Comparison of ENCODE assay signal across 1 cellular context in the genomic region with DNA sequence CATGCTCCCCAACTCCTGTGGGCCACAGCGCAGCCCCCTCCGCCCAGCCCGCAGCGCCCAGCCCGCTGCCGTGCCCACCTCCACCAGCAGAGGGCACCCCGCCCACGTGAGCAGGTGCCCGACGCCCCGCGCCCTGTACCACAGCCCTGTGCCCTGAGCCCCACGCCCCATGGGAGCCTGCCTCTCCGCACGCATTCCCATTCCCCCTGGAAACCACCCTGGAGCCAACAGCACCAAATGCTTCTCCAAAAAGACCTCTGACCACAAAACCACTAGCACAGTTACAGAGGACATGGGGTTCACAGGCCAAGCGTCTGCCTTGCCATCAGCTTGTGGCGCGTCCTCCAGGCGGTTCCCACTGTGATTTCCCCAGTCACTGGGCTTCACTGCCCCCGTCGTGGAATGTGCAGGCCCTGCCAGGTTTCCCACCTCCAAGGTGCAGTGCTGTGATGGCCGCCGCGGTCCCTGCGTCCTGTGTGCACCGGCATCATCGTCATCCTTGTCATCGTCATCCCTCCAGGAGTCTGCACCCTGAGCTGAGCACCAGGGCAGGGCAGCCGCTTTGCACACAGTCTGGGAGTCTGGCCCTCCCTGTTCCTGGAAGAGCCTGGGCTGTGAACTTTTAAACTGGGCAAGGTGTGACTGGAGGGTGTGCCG.
TF ChIP-seq lines count a peak whose summit lies in the region.

No MANE protein-coding gene starts in this region.

TF ChIP-seq in HepG2, 621 proteins besides CTCF, POLR2A, EP300 and RAD21 (continued from another document):
- TF ChIP-seq, protein P1, sequence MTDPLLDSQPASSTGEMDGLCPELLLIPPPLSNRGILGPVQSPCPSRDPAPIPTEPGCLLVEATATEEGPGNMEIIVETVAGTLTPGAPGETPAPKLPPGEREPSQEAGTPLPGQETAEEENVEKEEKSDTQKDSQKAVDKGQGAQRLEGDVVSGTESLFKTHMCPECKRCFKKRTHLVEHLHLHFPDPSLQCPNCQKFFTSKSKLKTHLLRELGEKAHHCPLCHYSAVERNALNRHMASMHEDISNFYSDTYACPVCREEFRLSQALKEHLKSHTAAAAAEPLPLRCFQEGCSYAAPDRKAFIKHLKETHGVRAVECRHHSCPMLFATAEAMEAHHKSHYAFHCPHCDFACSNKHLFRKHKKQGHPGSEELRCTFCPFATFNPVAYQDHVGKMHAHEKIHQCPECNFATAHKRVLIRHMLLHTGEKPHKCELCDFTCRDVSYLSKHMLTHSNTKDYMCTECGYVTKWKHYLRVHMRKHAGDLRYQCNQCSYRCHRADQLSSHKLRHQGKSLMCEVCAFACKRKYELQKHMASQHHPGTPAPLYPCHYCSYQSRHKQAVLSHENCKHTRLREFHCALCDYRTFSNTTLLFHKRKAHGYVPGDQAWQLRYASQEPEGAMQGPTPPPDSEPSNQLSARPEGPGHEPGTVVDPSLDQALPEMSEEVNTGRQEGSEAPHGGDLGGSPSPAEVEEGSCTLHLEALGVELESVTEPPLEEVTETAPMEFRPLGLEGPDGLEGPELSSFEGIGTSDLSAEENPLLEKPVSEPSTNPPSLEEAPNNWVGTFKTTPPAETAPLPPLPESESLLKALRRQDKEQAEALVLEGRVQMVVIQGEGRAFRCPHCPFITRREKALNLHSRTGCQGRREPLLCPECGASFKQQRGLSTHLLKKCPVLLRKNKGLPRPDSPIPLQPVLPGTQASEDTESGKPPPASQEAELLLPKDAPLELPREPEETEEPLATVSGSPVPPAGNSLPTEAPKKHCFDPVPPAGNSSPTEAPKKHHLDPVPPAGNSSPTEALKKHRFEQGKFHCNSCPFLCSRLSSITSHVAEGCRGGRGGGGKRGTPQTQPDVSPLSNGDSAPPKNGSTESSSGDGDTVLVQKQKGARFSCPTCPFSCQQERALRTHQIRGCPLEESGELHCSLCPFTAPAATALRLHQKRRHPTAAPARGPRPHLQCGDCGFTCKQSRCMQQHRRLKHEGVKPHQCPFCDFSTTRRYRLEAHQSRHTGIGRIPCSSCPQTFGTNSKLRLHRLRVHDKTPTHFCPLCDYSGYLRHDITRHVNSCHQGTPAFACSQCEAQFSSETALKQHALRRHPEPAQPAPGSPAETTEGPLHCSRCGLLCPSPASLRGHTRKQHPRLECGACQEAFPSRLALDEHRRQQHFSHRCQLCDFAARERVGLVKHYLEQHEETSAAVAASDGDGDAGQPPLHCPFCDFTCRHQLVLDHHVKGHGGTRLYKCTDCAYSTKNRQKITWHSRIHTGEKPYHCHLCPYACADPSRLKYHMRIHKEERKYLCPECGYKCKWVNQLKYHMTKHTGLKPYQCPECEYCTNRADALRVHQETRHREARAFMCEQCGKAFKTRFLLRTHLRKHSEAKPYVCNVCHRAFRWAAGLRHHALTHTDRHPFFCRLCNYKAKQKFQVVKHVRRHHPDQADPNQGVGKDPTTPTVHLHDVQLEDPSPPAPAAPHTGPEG (CRISPR knock-in tag; IDR thresholded peaks at IDR 0.05), result no peak
